ENCODE assay signal across 1 cellular context in genomic region chr14:64387738-64388532, GRCh38.
A peak's percentile ranks its signal among the peaks of the same experiment; 100 is the strongest.
TF ChIP-seq lines count a peak whose summit lies in the region.

Gene MTHFD1 (plus strand): TSS chr14:64388353. CDS start chr14:64388428, 75 bp downstream.

TF ChIP-seq in HEK293, 187 proteins besides CTCF, POLR2A, EP300 and RAD21 (continued from another document):
- TF ChIP-seq, protein P1, sequence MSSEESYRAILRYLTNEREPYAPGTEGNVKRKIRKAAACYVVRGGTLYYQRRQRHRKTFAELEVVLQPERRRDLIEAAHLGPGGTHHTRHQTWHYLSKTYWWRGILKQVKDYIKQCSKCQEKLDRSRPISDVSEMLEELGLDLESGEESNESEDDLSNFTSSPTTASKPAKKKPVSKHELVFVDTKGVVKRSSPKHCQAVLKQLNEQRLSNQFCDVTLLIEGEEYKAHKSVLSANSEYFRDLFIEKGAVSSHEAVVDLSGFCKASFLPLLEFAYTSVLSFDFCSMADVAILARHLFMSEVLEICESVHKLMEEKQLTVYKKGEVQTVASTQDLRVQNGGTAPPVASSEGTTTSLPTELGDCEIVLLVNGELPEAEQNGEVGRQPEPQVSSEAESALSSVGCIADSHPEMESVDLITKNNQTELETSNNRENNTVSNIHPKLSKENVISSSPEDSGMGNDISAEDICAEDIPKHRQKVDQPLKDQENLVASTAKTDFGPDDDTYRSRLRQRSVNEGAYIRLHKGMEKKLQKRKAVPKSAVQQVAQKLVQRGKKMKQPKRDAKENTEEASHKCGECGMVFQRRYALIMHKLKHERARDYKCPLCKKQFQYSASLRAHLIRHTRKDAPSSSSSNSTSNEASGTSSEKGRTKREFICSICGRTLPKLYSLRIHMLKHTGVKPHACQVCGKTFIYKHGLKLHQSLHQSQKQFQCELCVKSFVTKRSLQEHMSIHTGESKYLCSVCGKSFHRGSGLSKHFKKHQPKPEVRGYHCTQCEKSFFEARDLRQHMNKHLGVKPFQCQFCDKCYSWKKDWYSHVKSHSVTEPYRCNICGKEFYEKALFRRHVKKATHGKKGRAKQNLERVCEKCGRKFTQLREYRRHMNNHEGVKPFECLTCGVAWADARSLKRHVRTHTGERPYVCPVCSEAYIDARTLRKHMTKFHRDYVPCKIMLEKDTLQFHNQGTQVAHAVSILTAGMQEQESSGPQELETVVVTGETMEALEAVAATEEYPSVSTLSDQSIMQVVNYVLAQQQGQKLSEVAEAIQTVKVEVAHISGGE (tag by site-specific recombination; conservative IDR thresholded peaks at IDR 0.05; ENCODE audit: low read depth) = peak; percentile 69
- TF ChIP-seq ZNF292 (tag by site-specific recombination; IDR thresholded peaks at IDR 0.05; ENCODE audit: borderline replicate concordance, low read depth) (no peak), GLI4 (tag by site-specific recombination; IDR thresholded peaks at IDR 0.05) (no peak), BCL11B (tag by site-specific recombination; IDR thresholded peaks at IDR 0.05; ENCODE audit: low read depth) (peak; percentile 37; the same call in 1 of the 2 replicates), MEIS1 (CRISPR knock-in tag; IDR thresholded peaks at IDR 0.05; ENCODE audit: borderline replicate concordance) (no peak), GLIS1 (tag by site-specific recombination; IDR thresholded peaks at IDR 0.05) (0 out of 2 replicates have a peak, but pooled peaks have one; percentile 20), ZNF24 (tag by site-specific recombination; IDR thresholded peaks at IDR 0.05) (peak; percentile 62; the same call in 1 of the 2 replicates), GLIS2 (tag by site-specific recombination; IDR thresholded peaks at IDR 0.05) (peak; percentile 12; the same call in 1 of the 2 replicates), IKZF3 (tag by site-specific recombination; IDR thresholded peaks at IDR 0.05) (peak; percentile 80), ZNF274 (IDR thresholded peaks at IDR 0.05; ENCODE audit: low read length) (no peak), ZNF274 (tag by site-specific recombination; IDR thresholded peaks at IDR 0.05; ENCODE audit: borderline replicate concordance) (no peak), ZFP41 (tag by site-specific recombination; IDR thresholded peaks at IDR 0.05; ENCODE audit: borderline replicate concordance) (no peak), ZNF426 (tag by site-specific recombination; IDR thresholded peaks at IDR 0.05) (no peak), ZNF140 (tag by site-specific recombination; IDR thresholded peaks at IDR 0.05) (no peak), KLF7 (tag by site-specific recombination; IDR thresholded peaks at IDR 0.05; ENCODE audit: borderline replicate concordance) (peak; percentile 100), ZNF76 (tag by site-specific recombination; IDR thresholded peaks at IDR 0.05; ENCODE audit: borderline replicate concordance, low read depth) (no peak), ZNF423 (tag by site-specific recombination; IDR thresholded peaks at IDR 0.05) (0 out of 2 replicates have a peak, but pooled peaks have one; percentile 44), ZNF629 (tag by site-specific recombination; IDR thresholded peaks at IDR 0.05) (peak; percentile 50), ZNF561 (tag by site-specific recombination; IDR thresholded peaks at IDR 0.05; ENCODE audit: borderline replicate concordance) (no peak), ZNF239 (tag by site-specific recombination; IDR thresholded peaks at IDR 0.05) (no peak), WT1 (tag by site-specific recombination; IDR thresholded peaks at IDR 0.05) (peak; percentile 77), ZNF692 (tag by site-specific recombination; IDR thresholded peaks at IDR 0.05) (peak; percentile 10), KLF9 (tag by site-specific recombination; IDR thresholded peaks at IDR 0.05; ENCODE audit: low read depth) (peak; percentile 90), ZNF654 (tag by site-specific recombination; IDR thresholded peaks at IDR 0.05; ENCODE audit: low read depth) (no peak), ZSCAN30 (tag by site-specific recombination; IDR thresholded peaks at IDR 0.05) (peak; percentile 77; the same call in 1 of the 2 replicates), ZNF747 (tag by site-specific recombination; IDR thresholded peaks at IDR 0.05) (no peak)
- TF ChIP-seq, protein P2, sequence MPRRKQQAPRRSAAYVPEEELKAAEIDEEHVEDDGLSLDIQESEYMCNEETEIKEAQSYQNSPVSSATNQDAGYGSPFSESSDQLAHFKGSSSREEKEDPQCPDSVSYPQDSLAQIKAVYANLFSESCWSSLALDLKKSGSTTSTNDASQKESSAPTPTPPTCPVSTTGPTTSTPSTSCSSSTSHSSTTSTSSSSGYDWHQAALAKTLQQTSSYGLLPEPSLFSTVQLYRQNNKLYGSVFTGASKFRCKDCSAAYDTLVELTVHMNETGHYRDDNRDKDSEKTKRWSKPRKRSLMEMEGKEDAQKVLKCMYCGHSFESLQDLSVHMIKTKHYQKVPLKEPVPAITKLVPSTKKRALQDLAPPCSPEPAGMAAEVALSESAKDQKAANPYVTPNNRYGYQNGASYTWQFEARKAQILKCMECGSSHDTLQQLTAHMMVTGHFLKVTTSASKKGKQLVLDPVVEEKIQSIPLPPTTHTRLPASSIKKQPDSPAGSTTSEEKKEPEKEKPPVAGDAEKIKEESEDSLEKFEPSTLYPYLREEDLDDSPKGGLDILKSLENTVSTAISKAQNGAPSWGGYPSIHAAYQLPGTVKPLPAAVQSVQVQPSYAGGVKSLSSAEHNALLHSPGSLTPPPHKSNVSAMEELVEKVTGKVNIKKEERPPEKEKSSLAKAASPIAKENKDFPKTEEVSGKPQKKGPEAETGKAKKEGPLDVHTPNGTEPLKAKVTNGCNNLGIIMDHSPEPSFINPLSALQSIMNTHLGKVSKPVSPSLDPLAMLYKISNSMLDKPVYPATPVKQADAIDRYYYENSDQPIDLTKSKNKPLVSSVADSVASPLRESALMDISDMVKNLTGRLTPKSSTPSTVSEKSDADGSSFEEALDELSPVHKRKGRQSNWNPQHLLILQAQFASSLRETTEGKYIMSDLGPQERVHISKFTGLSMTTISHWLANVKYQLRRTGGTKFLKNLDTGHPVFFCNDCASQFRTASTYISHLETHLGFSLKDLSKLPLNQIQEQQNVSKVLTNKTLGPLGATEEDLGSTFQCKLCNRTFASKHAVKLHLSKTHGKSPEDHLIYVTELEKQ (tag by site-specific recombination; IDR thresholded peaks at IDR 0.05; ENCODE audit: borderline replicate concordance) = no peak
- TF ChIP-seq, protein P3, sequence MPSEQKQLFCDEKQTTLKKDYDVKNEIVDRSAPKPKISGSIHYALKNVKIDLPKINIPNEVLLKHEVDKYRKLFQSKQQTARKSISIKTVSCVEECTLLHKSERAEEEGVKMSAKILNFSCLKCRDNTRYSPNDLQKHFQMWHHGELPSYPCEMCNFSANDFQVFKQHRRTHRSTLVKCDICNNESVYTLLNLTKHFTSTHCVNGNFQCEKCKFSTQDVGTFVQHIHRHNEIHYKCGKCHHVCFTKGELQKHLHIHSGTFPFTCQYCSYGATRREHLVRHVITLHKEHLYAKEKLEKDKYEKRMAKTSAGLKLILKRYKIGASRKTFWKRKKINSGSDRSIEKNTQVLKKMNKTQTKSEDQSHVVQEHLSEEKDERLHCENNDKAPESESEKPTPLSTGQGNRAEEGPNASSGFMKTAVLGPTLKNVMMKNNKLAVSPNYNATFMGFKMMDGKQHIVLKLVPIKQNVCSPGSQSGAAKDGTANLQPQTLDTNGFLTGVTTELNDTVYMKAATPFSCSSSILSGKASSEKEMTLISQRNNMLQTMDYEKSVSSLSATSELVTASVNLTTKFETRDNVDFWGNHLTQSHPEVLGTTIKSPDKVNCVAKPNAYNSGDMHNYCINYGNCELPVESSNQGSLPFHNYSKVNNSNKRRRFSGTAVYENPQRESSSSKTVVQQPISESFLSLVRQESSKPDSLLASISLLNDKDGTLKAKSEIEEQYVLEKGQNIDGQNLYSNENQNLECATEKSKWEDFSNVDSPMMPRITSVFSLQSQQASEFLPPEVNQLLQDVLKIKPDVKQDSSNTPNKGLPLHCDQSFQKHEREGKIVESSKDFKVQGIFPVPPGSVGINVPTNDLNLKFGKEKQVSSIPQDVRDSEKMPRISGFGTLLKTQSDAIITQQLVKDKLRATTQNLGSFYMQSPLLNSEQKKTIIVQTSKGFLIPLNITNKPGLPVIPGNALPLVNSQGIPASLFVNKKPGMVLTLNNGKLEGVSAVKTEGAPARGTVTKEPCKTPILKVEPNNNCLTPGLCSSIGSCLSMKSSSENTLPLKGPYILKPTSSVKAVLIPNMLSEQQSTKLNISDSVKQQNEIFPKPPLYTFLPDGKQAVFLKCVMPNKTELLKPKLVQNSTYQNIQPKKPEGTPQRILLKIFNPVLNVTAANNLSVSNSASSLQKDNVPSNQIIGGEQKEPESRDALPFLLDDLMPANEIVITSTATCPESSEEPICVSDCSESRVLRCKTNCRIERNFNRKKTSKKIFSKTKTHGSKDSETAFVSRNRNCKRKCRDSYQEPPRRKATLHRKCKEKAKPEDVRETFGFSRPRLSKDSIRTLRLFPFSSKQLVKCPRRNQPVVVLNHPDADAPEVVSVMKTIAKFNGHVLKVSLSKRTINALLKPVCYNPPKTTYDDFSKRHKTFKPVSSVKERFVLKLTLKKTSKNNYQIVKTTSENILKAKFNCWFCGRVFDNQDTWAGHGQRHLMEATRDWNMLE (tag by site-specific recombination; conservative IDR thresholded peaks at IDR 0.05; ENCODE audit: low read depth) = no peak
- TF ChIP-seq, protein P4, sequence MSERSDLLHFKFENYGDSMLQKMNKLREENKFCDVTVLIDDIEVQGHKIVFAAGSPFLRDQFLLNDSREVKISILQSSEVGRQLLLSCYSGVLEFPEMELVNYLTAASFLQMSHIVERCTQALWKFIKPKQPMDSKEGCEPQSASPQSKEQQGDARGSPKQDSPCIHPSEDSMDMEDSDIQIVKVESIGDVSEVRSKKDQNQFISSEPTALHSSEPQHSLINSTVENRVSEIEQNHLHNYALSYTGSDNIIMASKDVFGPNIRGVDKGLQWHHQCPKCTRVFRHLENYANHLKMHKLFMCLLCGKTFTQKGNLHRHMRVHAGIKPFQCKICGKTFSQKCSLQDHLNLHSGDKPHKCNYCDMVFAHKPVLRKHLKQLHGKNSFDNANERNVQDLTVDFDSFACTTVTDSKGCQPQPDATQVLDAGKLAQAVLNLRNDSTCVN (tag by site-specific recombination; optimal IDR thresholded peaks at IDR 0.05) = peak; percentile 88
